ENCODE assay signal across 15 cellular contexts in genomic region chr11:132251095-132251494, GRCh38.
DNase-seq lines count a peak whose midpoint lies in the region; ATAC-seq and TF ChIP-seq lines count a peak whose summit lies in the region.
"Had no signal": no experiment of that assay in that cellular context is flagged by ENCODE, and none has a peak within 500 bp of the region (broad histone marks: within the 10 kb centered on the region; RNA-seq: fewer than 3 reads in every experiment).

No MANE protein-coding gene starts in this region.

- peak; percentile 28 for DNase-seq in DMS153 (lab: John Stamatoyannopoulos, UW)
- DNase-seq in DMS153 treated with DMSO at 0.1 percent for 48 hours (lab: John Stamatoyannopoulos, UW; ENCODE audit: unreplicated experiment), result no peak
- peak; percentile 44 for DNase-seq in NCI-H146 (lab: John Stamatoyannopoulos, UW)
- DNase-seq in WTC11 (ENCODE audit: low spot score), result no peak
- DNase-seq in SIG-M5 treated with dmso at 0.1 percent for 504 hours (lab: John Stamatoyannopoulos, UW; ENCODE audit: unreplicated experiment), result no peak
- DNase-seq in activated effector memory CD4-positive, alpha-beta T cell treated with Interleukin-2 at 50 U/mL for 16 hours, result no peak
- DNase-seq: CD4-positive, alpha-beta memory T cell; DMS53; DND-41; EL; GOT3; H9 had no signal

- ATAC-seq in WTC11 (0 out of 2 replicates have a peak, but pooled peaks have one; percentile 38), HG03135 (IDR thresholded peaks at IDR 0.05; ENCODE audit: unreplicated experiment) (no peak)
- ATAC-seq: GM12878 had no signal

- TF ChIP-seq CTCF in WTC11 (IDR thresholded peaks at IDR 0.05), result no peak

- no peak overlapping the region for H3K4me3 Mint-ChIP-seq in WTC11
- H3K4me3 Mint-ChIP-seq: CD14-positive monocyte; CD4-positive, alpha-beta memory T cell; H9 had no signal

- peaks cover 5% of the 10 kb centered on the region; the same call in 1 of the 2 replicates for H3K36me3 Mint-ChIP-seq in WTC11
- H3K36me3 Mint-ChIP-seq: CD14-positive monocyte; CD4-positive, alpha-beta memory T cell had no signal

- peaks cover 12% of the 10 kb centered on the region for H3K9me3 Mint-ChIP-seq in WTC11

- H3K27ac Mint-ChIP-seq in WTC11, result no peak overlapping the region
- H3K27ac Mint-ChIP-seq: CD14-positive monocyte; CD4-positive, alpha-beta memory T cell; H9 had no signal

- POLR2A ChIA-PET in WTC11 (lab: Charles Lee), result no interaction called here

- H3K27me3 Mint-ChIP-seq in WTC11 (ENCODE audit: low read depth), result no peaks in the 10 kb centered on the region
- H3K27me3 Mint-ChIP-seq: CD4-positive, alpha-beta memory T cell had no signal

- CTCF ChIA-PET in WTC11 (lab: Charles Lee), result interaction anchor here (1.1 to 1.4 kb wide), 4 partner anchors 9 to 124 kb away, joined by 3 to 6 read pairs (median 4); no protein-coding TSS in a partner anchor

- peaks cover 6% of the 10 kb centered on the region for H3K4me1 Mint-ChIP-seq in WTC11
- H3K4me1 Mint-ChIP-seq: CD14-positive monocyte; CD4-positive, alpha-beta memory T cell had no signal

TF ChIP-seq in WTC11, 78 proteins besides CTCF, POLR2A, EP300 and RAD21:
- TF ChIP-seq ATF3 (CRISPR knock-in tag; conservative IDR thresholded peaks at IDR 0.05) (no peak), ZNF263 (CRISPR knock-in tag; IDR thresholded peaks at IDR 0.05; ENCODE audit: low read depth) (no peak), MLX (CRISPR knock-in tag; IDR thresholded peaks at IDR 0.05) (no peak), ZNF396 (CRISPR knock-in tag; IDR thresholded peaks at IDR 0.05; ENCODE audit: borderline replicate concordance) (no peak), NR3C1 (CRISPR knock-in tag; conservative IDR thresholded peaks at IDR 0.05; ENCODE audit: low read depth) (no peak), SP1 (CRISPR knock-in tag; conservative IDR thresholded peaks at IDR 0.05) (no peak), E2F4 (CRISPR knock-in tag; IDR thresholded peaks at IDR 0.05; ENCODE audit: borderline replicate concordance, low read depth) (no peak), TEAD4 (CRISPR knock-in tag; IDR thresholded peaks at IDR 0.05) (no peak), SMAD4 (CRISPR knock-in tag; IDR thresholded peaks at IDR 0.05) (no peak), AR (CRISPR knock-in tag; IDR thresholded peaks at IDR 0.05) (no peak)

Comparison
In these comparisons a context has a peak if more than half of its experiments do, and no peak if none do; other contexts are left out.
1. DNase-seq: peak in DMS153 (single experiment) and NCI-H146 (single experiment); none in DMS153 treated with DMSO at 0.1 percent for 48 hours (single experiment), WTC11 (single experiment), SIG-M5 treated with dmso at 0.1 percent for 504 hours (single experiment) and activated effector memory CD4-positive, alpha-beta T cell treated with Interleukin-2 at 50 U/mL for 16 hours (single experiment).